ENCODE assay signal across 8 cellular contexts in the genomic region with DNA sequence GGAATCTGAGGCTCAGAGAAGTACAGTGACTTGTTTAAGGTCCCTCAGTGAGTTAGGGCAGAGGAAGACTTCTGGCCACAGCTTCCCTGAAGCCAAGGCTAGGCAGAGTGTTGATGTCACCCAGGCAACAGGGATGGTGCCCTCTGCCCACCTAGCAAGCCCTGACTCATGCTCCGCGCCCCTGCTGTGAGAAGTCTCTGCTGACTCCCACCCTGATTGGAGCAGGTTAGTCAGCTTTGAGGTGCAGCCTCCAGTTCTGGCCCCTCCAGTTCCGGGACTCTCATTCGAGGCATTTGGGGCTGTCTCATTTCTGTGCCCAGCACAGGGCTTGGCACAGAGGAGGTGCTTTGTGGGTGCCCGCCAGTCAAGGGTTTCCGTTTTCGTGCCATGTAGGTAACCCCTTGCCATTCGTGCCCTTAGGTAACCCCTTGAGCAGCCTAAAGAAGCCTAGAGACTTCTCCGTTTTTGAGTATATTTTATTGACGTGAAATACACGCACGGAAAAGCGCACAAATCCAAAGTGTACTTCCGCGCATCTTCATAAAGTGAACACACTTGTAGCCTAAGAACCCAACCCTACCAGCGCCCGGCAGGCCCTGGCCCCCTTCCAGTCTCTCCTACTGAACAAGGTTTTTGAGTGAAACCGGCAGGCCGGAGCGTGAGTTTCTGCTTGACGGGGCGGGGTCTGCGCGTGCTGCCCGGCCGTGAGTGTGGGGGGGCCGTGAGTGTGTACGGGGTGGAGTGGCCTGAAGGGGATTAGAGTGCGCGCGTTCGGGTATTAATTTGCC. TPM values are rescaled to one million over a fixed set of nuclear protein-coding genes. Genes with fewer than 3 reads are reported as not detected.
DNase-seq lines count a peak whose midpoint lies in the region; ATAC-seq and TF ChIP-seq lines count a peak whose summit lies in the region.
"Not testable (repeated sequence)": the region's sequence is repeated elsewhere in the genome, so short reads cannot be mapped to it uniquely, and the experiment has no call there.

No MANE protein-coding gene starts in this region.

- H3K9ac ChIP-seq in DND-41 (ENCODE audit: low read depth, low read length), result not testable (repeated sequence)

- not testable (repeated sequence) for H3K27me3 Mint-ChIP-seq in HFFc6 (ENCODE audit: insufficient read depth)

- peak; percentile 61 for ATAC-seq in DND-41 (ENCODE audit: insufficient read depth, low read depth)
- peak; percentile 37 for ATAC-seq in GM19395 (IDR thresholded peaks at IDR 0.05; ENCODE audit: unreplicated experiment)
- ATAC-seq in HG03135 (IDR thresholded peaks at IDR 0.05; ENCODE audit: unreplicated experiment), result peak; percentile 49
- peak; percentile 79 for ATAC-seq in left lung
- ATAC-seq in stimulated activated naive CD8-positive, alpha-beta T cell treated with anti-CD3 and anti-CD28 coated beads, Interleukin-15, Interleukin-2, amounts not matched to agents 100 U/mL and 50 U/mL, for 24 hours, result peak; percentile 97

- not testable (repeated sequence) for H3K36me3 ChIP-seq in DND-41 (ENCODE audit: insufficient read depth, low read length); breast epithelium; left lung

- DNase-seq in DND-41; HFFc6; RWPE1 (ENCODE audit: low spot score); breast epithelium (ENCODE audit: low spot score in 2 of 2); left lung; stimulated activated naive CD8-positive, alpha-beta T cell treated with anti-CD3 and anti-CD28 coated beads, Interleukin-15, Interleukin-2, amounts not matched to agents 100 U/mL and 50 U/mL, for 24 hours: not testable (repeated sequence)

- H3K4me3 ChIP-seq in DND-41 (ENCODE audit: low read depth in 1 of 2, low read length in 2 of 2); left lung: not testable (repeated sequence)
- peak overlapping the region in 2 of 3 donors; percentile 87 to 100 for H3K4me3 ChIP-seq in breast epithelium

- intact Hi-C loops in breast epithelium (cut with DNase I; ENCODE audit: low total_unique reads); left lung (cut with DNase I): not testable (repeated sequence)

- TF ChIP-seq POLR2A in breast epithelium (IDR thresholded peaks at IDR 0.05), result not testable (repeated sequence)

- not testable (repeated sequence) for H3K4me3 Mint-ChIP-seq in HFFc6

- H3K9me3 ChIP-seq in DND-41 (ENCODE audit: insufficient read depth, low read length, severe bottlenecking); breast epithelium; left lung: not testable (repeated sequence)

- CTCF ChIA-PET in RWPE1 (lab: Yijun Ruan, JAX), result not testable (repeated sequence)

- H2AFZ ChIP-seq in DND-41 (ENCODE audit: low read depth, low read length), result not testable (repeated sequence)

- not testable (repeated sequence) for H3K27ac ChIP-seq in DND-41 (ENCODE audit: low read length); left lung
- H3K27ac ChIP-seq in RWPE1 (peak overlapping the region; percentile 93), breast epithelium (peak overlapping the region in 1 of 2 donors; percentile 90)

- H3K4me1 Mint-ChIP-seq in HFFc6 (ENCODE audit: low read depth), result peaks cover 21% of the 10 kb centered on the region

- POLR2A ChIA-PET in RWPE1 (lab: Yijun Ruan, JAX; ENCODE audit: low non-redundant PET), result not testable (repeated sequence)

- not testable (repeated sequence) for H3K36me3 Mint-ChIP-seq in HFFc6 (ENCODE audit: low read depth)

- not testable (repeated sequence) for H3K9me3 Mint-ChIP-seq in HFFc6

- not testable (repeated sequence) for H3K4me2 ChIP-seq in DND-41 (ENCODE audit: insufficient read depth, low read length)

- H4K20me1 ChIP-seq in DND-41 (ENCODE audit: insufficient read depth, low read length), result not testable (repeated sequence)

- not testable (repeated sequence) for H3K79me2 ChIP-seq in DND-41 (ENCODE audit: insufficient read depth, low read length)

- not testable (repeated sequence) for TF ChIP-seq CTCF in DND-41 (IDR thresholded peaks at IDR 0.05; ENCODE audit: borderline replicate concordance, extremely low read depth, low read length, poor library complexity, severe bottlenecking); HFFc6 (IDR thresholded peaks at IDR 0.05); RWPE1 (conservative IDR thresholded peaks at IDR 0.05; ENCODE audit: low read depth); breast epithelium (IDR thresholded peaks at IDR 0.05); left lung (IDR thresholded peaks at IDR 0.05)

- H3K4me1 ChIP-seq in DND-41 (ENCODE audit: insufficient read depth, low read length); breast epithelium: not testable (repeated sequence)
- peaks cover 10 to 27% of the 10 kb centered on the region in 2 donors for H3K4me1 ChIP-seq in left lung

- peak overlapping the region; percentile 73 for H3K27ac Mint-ChIP-seq in HFFc6

- H3K27me3 ChIP-seq in DND-41 (ENCODE audit: insufficient read depth, low read length, poor library complexity); breast epithelium: not testable (repeated sequence)
- peaks cover 0 to 22% of the 10 kb centered on the region in 2 donors for H3K27me3 ChIP-seq in left lung

RNA-seq across cellular contexts. Expression of gene EPN2, which starts 0.6 kb away (rescaled TPM):
- total RNA-seq in HFFc6 (2021; fragmentation: NEBNext Ultra II Directional; extraction: Animal tissue kit (Norgen Biotek cat#: 25700)), result 10 to 100 TPM; 40.1 to 47.4 (median 42.7) TPM
- total RNA-seq in breast epithelium (10 to 100 TPM; 26.6 to 36.7 (median 30.6) TPM), left lung (10 to 100 TPM; 43.3 to 49.1 TPM)

Comparison
In these comparisons a context has a peak if more than half of its experiments do, and no peak if none do; other contexts are left out.
1. ATAC-seq: peak in every context shown above with its lines; median percentile 97 in stimulated activated naive CD8-positive, alpha-beta T cell treated with anti-CD3 and anti-CD28 coated beads, Interleukin-15, Interleukin-2, amounts not matched to agents 100 U/mL and 50 U/mL, for 24 hours; 79 in left lung; 61 in DND-41; 49 in HG03135; 37 in GM19395.